Comparison of ENCODE assay signal across 8 cellular contexts in genomic region chr17:6413073-6413472, GRCh38.
DNase-seq lines count a peak whose midpoint lies in the region; ATAC-seq, FAIRE-seq and TF ChIP-seq lines count a peak whose summit lies in the region.

No MANE protein-coding gene starts in this region.

- TF ChIP-seq CTCF in AG10803 (conservative IDR thresholded peaks at IDR 0.05; ENCODE audit: low read length) (peak; percentile 60), choroid plexus epithelial cell (conservative IDR thresholded peaks at IDR 0.05; ENCODE audit: low read depth, low read length) (peak; percentile 68)

- no peak overlapping the region for H3K4me3 ChIP-seq in AG10803 (ENCODE audit: low read length)
- no peak overlapping the region for H3K4me3 ChIP-seq in choroid plexus epithelial cell (ENCODE audit: low read depth, low read length)

- ATAC-seq in HG02759 (IDR thresholded peaks at IDR 0.05; ENCODE audit: unreplicated experiment) = no peak

- no peak for FAIRE-seq in GM19239 (lab: Jason Lieb, UNC)

- DNase-seq in AG10803 (ENCODE audit: low read depth) (peak; percentile 43), GM19239 (ENCODE audit: insufficient read length, low spot score) (peak; percentile 40), NCI-H526 treated with DMSO at 0.1 percent for 48 hours (lab: John Stamatoyannopoulos, UW) (peak; percentile 27), choroid plexus epithelial cell (ENCODE audit: low read depth) (peak; percentile 77), pons (ENCODE audit: low spot score) (peak; percentile 60)
- DNase-seq in activated CD4-positive, alpha-beta T cell treated with anti-CD3 and anti-CD28 coated beads, Interleukin-2, amount 50 U/mL, for 4 hours = no peak
- DNase-seq in stimulated activated CD4-positive, alpha-beta T cell treated with anti-CD3 and anti-CD28 coated beads, Interleukin-4, amount 100 ng/mL, for 4 hours = no peak

Comparison
In these comparisons a context has a peak if more than half of its experiments do, and no peak if none do; other contexts are left out.
1. DNase-seq: peak in AG10803 (single experiment), GM19239 (single experiment), NCI-H526 treated with DMSO at 0.1 percent for 48 hours (single experiment), choroid plexus epithelial cell (single experiment) and pons (single experiment); none in activated CD4-positive, alpha-beta T cell treated with anti-CD3 and anti-CD28 coated beads, Interleukin-2, amount 50 U/mL, for 4 hours (0 of 2) and stimulated activated CD4-positive, alpha-beta T cell treated with anti-CD3 and anti-CD28 coated beads, Interleukin-4, amount 100 ng/mL, for 4 hours (0 of 2).